In genomic region chr19:17456127-17456526, GRCh38 we compare ENCODE assay signal across 31 cellular contexts. TPM values are rescaled to one million over a fixed set of nuclear protein-coding genes. Genes with fewer than 3 reads are reported as not detected.
"Had no signal": no experiment of that assay in that cellular context is flagged by ENCODE, and none has a peak within 500 bp of the region (broad histone marks: within the 10 kb centered on the region; RNA-seq: fewer than 3 reads in every experiment).

No MANE protein-coding gene starts in this region.

- H3K4me3 Mint-ChIP-seq: activated CD4-positive, alpha-beta T cell treated with anti-CD3 and anti-CD28 coated beads for 36 hours; activated CD8-positive, alpha-beta memory T cell treated with anti-CD3 and anti-CD28 coated beads, Interleukin-2, amount 10 ng/mL, durations not matched to agents 7 days and 5 days; activated CD8-positive, alpha-beta T cell treated with anti-CD3 and anti-CD28 coated beads, Interleukin-2, amount 10 ng/mL, durations not matched to agents 7 days and 5 days; activated naive CD4-positive, alpha-beta T cell treated with anti-CD3 and anti-CD28 coated beads, Interleukin-2, amount 50 U/mL, for 24 hours; activated naive CD8-positive, alpha-beta T cell treated with anti-CD3 and anti-CD28 coated beads, Interleukin-2, amount 50 U/mL, for 24 hours; dendritic cell treated with granulocyte-macrophage colony-stimulating factor and Interleukin-4, amounts not matched to agents 40 ng/mL and 50 ng/mL, for 4 days; endodermal cell; mesothelial cell of epicardium; neural crest cell; T-helper 2 cell treated with Interferon-gamma antibody and Interleukin-4, amounts not matched to agents 5 μg/mL and 100 μg/mL, for 36 hours had no signal

- H3K9me3 Mint-ChIP-seq: activated naive CD4-positive, alpha-beta T cell treated with anti-CD3 and anti-CD28 coated beads, Interleukin-2, amount 50 U/mL, for 24 hours; activated naive CD8-positive, alpha-beta T cell treated with anti-CD3 and anti-CD28 coated beads, Interleukin-2, amount 50 U/mL, for 24 hours; activated T-helper 2 cell treated with anti-CD3 and anti-CD28 coated beads, Interferon-gamma antibody, Interleukin-2, Interleukin-4, amounts not matched to agents 10 μg/mL and 5 μg/mL and 100 μg/mL, durations not matched to agents 14 hours and 24 hours and 36 hours; dendritic cell treated with granulocyte-macrophage colony-stimulating factor and Interleukin-4, amounts not matched to agents 40 ng/mL and 50 ng/mL, for 4 days; mesothelial cell of epicardium; naive thymus-derived CD8-positive, alpha-beta T cell; neural crest cell; T-helper 2 cell treated with Interferon-gamma antibody and Interleukin-4, amounts not matched to agents 5 μg/mL and 100 μg/mL, for 36 hours had no signal

- H3K27ac ChIP-seq: breast epithelium, esophagus squamous epithelium, heart right ventricle, spleen, suprapubic skin, tibial artery had no signal

- H3K4me3 ChIP-seq: heart right ventricle, spleen, suprapubic skin, tibial artery had no signal

- DNase-seq: activated CD4-positive, alpha-beta T cell treated with anti-CD3 and anti-CD28 coated beads for 36 hours; activated CD4-positive, CD25-positive, alpha-beta regulatory T cell; activated CD8-positive, alpha-beta memory T cell treated with anti-CD3 and anti-CD28 coated beads, Interleukin-2, amount 10 ng/mL, durations not matched to agents 7 days and 5 days; activated CD8-positive, alpha-beta T cell treated with anti-CD3 and anti-CD28 coated beads, Interleukin-2, amount 10 ng/mL, durations not matched to agents 7 days and 5 days; activated naive CD8-positive, alpha-beta T cell treated with anti-CD3 and anti-CD28 coated beads, Interleukin-2, amount 50 U/mL, for 24 hours; activated T-cell treated with anti-CD3 and anti-CD28 coated beads, Interleukin-2, amount 50 U/mL, for 48 hours; amygdala; central memory CD4-positive, alpha-beta T cell; esophagus squamous epithelium; foreskin melanocyte; heart right ventricle; left cardiac atrium; left ventricle myocardium superior; naive thymus-derived CD8-positive, alpha-beta T cell; spleen; stimulated activated naive CD4-positive, alpha-beta T cell; tibial artery had no signal

- ATAC-seq: activated CD4-positive, alpha-beta T cell treated with anti-CD3 and anti-CD28 coated beads for 36 hours; activated CD8-positive, alpha-beta memory T cell treated with anti-CD3 and anti-CD28 coated beads, Interleukin-2, amount 10 ng/mL, durations not matched to agents 7 days and 5 days; activated CD8-positive, alpha-beta T cell treated with anti-CD3 and anti-CD28 coated beads, Interleukin-2, amount 10 ng/mL, durations not matched to agents 7 days and 5 days; activated naive CD8-positive, alpha-beta T cell treated with anti-CD3 and anti-CD28 coated beads, Interleukin-2, amount 50 U/mL, for 24 hours; heart right ventricle; left ventricle myocardium superior; naive thymus-derived CD8-positive, alpha-beta T cell had no signal

- H3K4me1 ChIP-seq: breast epithelium had no signal

- H3K9me3 ChIP-seq: breast epithelium, heart right ventricle, spleen, suprapubic skin, tibial artery had no signal

- H3K36me3 ChIP-seq: breast epithelium, esophagus squamous epithelium, heart right ventricle, spleen, suprapubic skin, tibial artery had no signal

- H3K27ac Mint-ChIP-seq: activated CD4-positive, alpha-beta T cell treated with anti-CD3 and anti-CD28 coated beads for 36 hours; activated CD8-positive, alpha-beta memory T cell treated with anti-CD3 and anti-CD28 coated beads, Interleukin-2, amount 10 ng/mL, durations not matched to agents 7 days and 5 days; activated CD8-positive, alpha-beta T cell treated with anti-CD3 and anti-CD28 coated beads, Interleukin-2, amount 10 ng/mL, durations not matched to agents 7 days and 5 days; activated naive CD4-positive, alpha-beta T cell treated with anti-CD3 and anti-CD28 coated beads, Interleukin-2, amount 50 U/mL, for 24 hours; activated naive CD8-positive, alpha-beta T cell treated with anti-CD3 and anti-CD28 coated beads, Interleukin-2, amount 50 U/mL, for 24 hours; activated T-helper 2 cell treated with anti-CD3 and anti-CD28 coated beads, Interferon-gamma antibody, Interleukin-2, Interleukin-4, amounts not matched to agents 10 μg/mL and 5 μg/mL and 100 μg/mL, durations not matched to agents 14 hours and 24 hours and 36 hours; dendritic cell treated with granulocyte-macrophage colony-stimulating factor and Interleukin-4, amounts not matched to agents 40 ng/mL and 50 ng/mL, for 4 days; endodermal cell; mesothelial cell of epicardium; naive thymus-derived CD8-positive, alpha-beta T cell; T-helper 2 cell treated with Interferon-gamma antibody and Interleukin-4, amounts not matched to agents 5 μg/mL and 100 μg/mL, for 36 hours had no signal

- H3K36me3 Mint-ChIP-seq: activated CD8-positive, alpha-beta memory T cell treated with anti-CD3 and anti-CD28 coated beads, Interleukin-2, amount 10 ng/mL, durations not matched to agents 7 days and 5 days; mesothelial cell of epicardium; naive thymus-derived CD8-positive, alpha-beta T cell had no signal

RNA-seq across cellular contexts. Expression of gene NXNL1, which starts 4.6 kb away (rescaled TPM):
- total RNA-seq: activated CD4-positive, alpha-beta T cell treated with anti-CD3 and anti-CD28 coated beads for 36 hours; activated CD8-positive, alpha-beta memory T cell treated with anti-CD3 and anti-CD28 coated beads, Interleukin-2, amount 10 ng/mL, durations not matched to agents 7 days and 5 days; activated CD8-positive, alpha-beta T cell treated with anti-CD3 and anti-CD28 coated beads, Interleukin-2, amount 10 ng/mL, durations not matched to agents 7 days and 5 days; activated T-helper 2 cell treated with anti-CD3 and anti-CD28 coated beads, Interferon-gamma antibody, Interleukin-2, Interleukin-4, amounts not matched to agents 10 μg/mL and 5 μg/mL and 100 μg/mL, durations not matched to agents 14 hours and 24 hours and 36 hours; endodermal cell; esophagus squamous epithelium; glomerular endothelial cell; left ventricle myocardium superior; lung microvascular endothelial cell; mesothelial cell of epicardium; naive thymus-derived CD8-positive, alpha-beta T cell; neural crest cell; omental fat pad; posterior vena cava; spleen; suprapubic skin; ureter had no signal
- polyA plus RNA-seq: naive thymus-derived CD8-positive, alpha-beta T cell; spleen had no signal

RNA-seq across cellular contexts. Expression of gene TMEM221, which starts 7.7 kb away (rescaled TPM):
- total RNA-seq: activated CD4-positive, alpha-beta T cell treated with anti-CD3 and anti-CD28 coated beads for 36 hours; activated CD8-positive, alpha-beta memory T cell treated with anti-CD3 and anti-CD28 coated beads, Interleukin-2, amount 10 ng/mL, durations not matched to agents 7 days and 5 days; activated CD8-positive, alpha-beta T cell treated with anti-CD3 and anti-CD28 coated beads, Interleukin-2, amount 10 ng/mL, durations not matched to agents 7 days and 5 days; activated T-helper 2 cell treated with anti-CD3 and anti-CD28 coated beads, Interferon-gamma antibody, Interleukin-2, Interleukin-4, amounts not matched to agents 10 μg/mL and 5 μg/mL and 100 μg/mL, durations not matched to agents 14 hours and 24 hours and 36 hours; left ventricle myocardium superior; lung microvascular endothelial cell; naive thymus-derived CD8-positive, alpha-beta T cell; spleen had no signal

RNA-seq across cellular contexts. Expression of gene BST2, which starts 50.7 kb away (rescaled TPM):
- total RNA-seq: neural crest cell had no signal
